ENCODE assay signal across 8 cellular contexts in genomic region chr1:231040019-231040799, GRCh38. TPM values are rescaled to one million over a fixed set of nuclear protein-coding genes. Genes with fewer than 3 reads are reported as not detected.
A peak's percentile ranks its signal among the peaks of the same experiment; 100 is the strongest.
DNase-seq lines count a peak whose midpoint lies in the region; ATAC-seq and TF ChIP-seq lines count a peak whose summit lies in the region.

FAM89A (minus strand) TSS chr1:231040254; CDS start chr1:231040211, 43 bp downstream.

- in situ Hi-C loops in gastrocnemius medialis (cut with MboI; ENCODE audit: low sequenced_read_pairs in 4 of 4) (no loop called here), G401 (cut with HindIII; ENCODE audit: low sequenced_read_pairs) (no loop called here)

- WGBS in adipose tissue, 3 donors: 1 to 2% (median 1%) methylated on average over 42 to 81 of the region's 82 CpGs

- peak within 1 kb of the TSS; percentile 53 to 83 (median 70) for H3K4me3 ChIP-seq in gastrocnemius medialis

- DNase-seq in 8988T: peak; percentile 88
- peak in 38 of 51 donors; percentile 3 to 75 (median 38) for DNase-seq in hypothalamus (lab: John Stamatoyannopoulos, UW)
- DNase-seq in gastrocnemius medialis: no peak
- DNase-seq in G401 (ENCODE audit: low spot score): no peak

- no peak for TF ChIP-seq CTCF in gastrocnemius medialis (IDR thresholded peaks at IDR 0.05 in 4 of 5, conservative IDR thresholded peaks at IDR 0.05 in 1 of 5)

- no peaks in the 10 kb centered on the region for H3K36me3 ChIP-seq in gastrocnemius medialis

- H3K27ac ChIP-seq in adipose tissue (ENCODE audit: low read depth, low read length): no peak within 1 kb of the TSS
- H3K27ac ChIP-seq in gastrocnemius medialis: peak within 1 kb of the TSS in 3 of 4 donors; percentile 22 to 69 (median 59)

- TF ChIP-seq POLR2A in GM18505 (IDR thresholded peaks at IDR 0.05; ENCODE audit: borderline replicate concordance, extremely low read depth, insufficient read depth, insufficient read length) (no peak), gastrocnemius medialis (IDR thresholded peaks at IDR 0.05) (peak; percentile 15 to 28)

- peaks cover 8% of the 10 kb centered on the region in 2 donors for H3K4me1 ChIP-seq in gastrocnemius medialis

- intact Hi-C loops in T-helper 1 cell treated with Interleukin-12 subunit alpha and Interleukin-12 subunit beta and Interleukin-4 antibody, amounts not matched to agents 30 ng/mL and 1 ng/mL, for 36 hours (cut with micrococcal nuclease): loop anchor here (1.0 to 2.0 kb wide), 4 partner anchors 123 to 381 kb away; partner anchors contain the start of genes C1orf198 and GNPAT
- intact Hi-C loops in gastrocnemius medialis (cut with DNase I; ENCODE audit: low total_unique reads): no loop called here

- no peaks in the 10 kb centered on the region for H3K9me3 ChIP-seq in gastrocnemius medialis

- ATAC-seq in GM18505 (IDR thresholded peaks at IDR 0.05; ENCODE audit: unreplicated experiment) (peak; percentile 63), HG03108 (IDR thresholded peaks at IDR 0.05; ENCODE audit: unreplicated experiment) (peak; percentile 59), gastrocnemius medialis (peak; percentile 56 to 68)

- peaks cover 12 to 42% (median 19%) of the 10 kb centered on the region in 3 donors for H3K27me3 ChIP-seq in gastrocnemius medialis

RNA-seq across cellular contexts. Expression of gene FAM89A, which starts in this region (rescaled TPM):
- total RNA-seq in T-helper 1 cell treated with Interleukin-12 subunit alpha and Interleukin-12 subunit beta and Interleukin-4 antibody, amounts not matched to agents 30 ng/mL and 1 ng/mL, for 36 hours: 10.9 and 12.2 TPM in 2 replicates
- 100 to 1,000 TPM in 1 of 3 donors, 10 to 100 TPM in 2; 14.8 to 148 (median 61.2) TPM for polyA plus RNA-seq in adipose tissue
- total RNA-seq in gastrocnemius medialis: 1 to 10 TPM; 2.1 to 8.6 (median 5.3) TPM
- total RNA-seq in G401 (2014; rRNA removed; shearing (Covaris generic)): 0.74 and 3.1 TPM in 2 replicates

Comparison
In these comparisons a context has a peak if more than half of its experiments do, and no peak if none do; other contexts are left out.
1. DNase-seq: peak in 8988T (single experiment) and hypothalamus (38 of 51); none in gastrocnemius medialis (0 of 2) and G401 (single experiment).
2. Peak in every context shown above with its lines, with median percentiles within 50 percentile points of each other: ATAC-seq.